In genomic region chr1:208206092-208206698, GRCh38 we compare ENCODE assay signal across 15 cellular contexts.
A peak's percentile ranks its signal among the peaks of the same experiment; 100 is the strongest.
DNase-seq lines count a peak whose midpoint lies in the region; ATAC-seq and TF ChIP-seq lines count a peak whose summit lies in the region.
"Had no signal": no experiment of that assay in that cellular context is flagged by ENCODE, and none has a peak within 500 bp of the region (broad histone marks: within the 10 kb centered on the region; RNA-seq: fewer than 3 reads in every experiment).

No MANE protein-coding gene starts in this region.

- H3K27me3 ChIP-seq in brain microvascular endothelial cell (replicated peaks) (no peaks in the 10 kb centered on the region), subcutaneous abdominal adipose tissue (ENCODE audit: control insufficient read depth in 5 of 5, insufficient read depth in 4 of 5, low read length in 5 of 5) (no peaks in the 10 kb centered on the region)
- H3K27me3 ChIP-seq: esophagus muscularis mucosa had no signal

- CTCF ChIA-PET in HEK293 (lab: Yijun Ruan, JAX) = interaction anchor here (0.5 to 1.4 kb wide), 5 partner anchors 32 to 205 kb away, joined by 3 to 6 read pairs (median 3); no protein-coding TSS in a partner anchor

- POLR2A ChIA-PET in HEK293 (lab: Yijun Ruan, JAX) = no interaction called here

- ATAC-seq in GM21619 (IDR thresholded peaks at IDR 0.05; ENCODE audit: unreplicated experiment) = no peak

- no peak overlapping the region for H3K9ac ChIP-seq in subcutaneous abdominal adipose tissue (ENCODE audit: low read length in 5 of 5)
- H3K9ac ChIP-seq: BLaER1 treated with 17β-estradiol and CSF1 and Interleukin-3, amounts not matched to agents 10 nM and 100 nM had no signal

- TF ChIP-seq CTCF in HEK293 (tag by site-specific recombination; IDR thresholded peaks at IDR 0.05) = no peak
- TF ChIP-seq CTCF in brain microvascular endothelial cell (IDR thresholded peaks at IDR 0.05; ENCODE audit: low read depth, low read length, missing control alignments) = no peak

- DNase-seq in NCI-H2029 treated with DMSO at 0.1 percent for 48 hours (lab: John Stamatoyannopoulos, UW) = peak; percentile 60
- DNase-seq in brain microvascular endothelial cell = no peak
- DNase-seq in activated gamma-delta T cell (lab: John Stamatoyannopoulos, UW) = no peak
- DNase-seq in activated gamma-delta T cell treated with Interleukin-2 at 50 U/mL for 16 hours = no peak
- DNase-seq: activated CD4-positive, alpha-beta T cell treated with anti-CD3 and anti-CD28 coated beads, Interleukin-2, amount 50 U/mL, for 1 hour; activated naive CD8-positive, alpha-beta T cell treated with anti-CD3 and anti-CD28 coated beads, Interleukin-2, amount 10 ng/mL, durations not matched to agents 7 days and 5 days; activated T-cell treated with anti-CD3 and anti-CD28 coated beads, Interleukin-2, amount 50 U/mL, for 1 hour; midbrain; retina; stimulated activated CD4-positive, alpha-beta T cell treated with anti-CD3 and anti-CD28 coated beads, Interleukin-1b, Interleukin-23, amount 100 ng/mL, for 48 hours had no signal

- peaks cover 15% of the 10 kb centered on the region for H3K4me1 ChIP-seq in HEK293 (ENCODE audit: control insufficient read depth, insufficient read depth, low read length)
- peaks cover 8 to 78% (median 57%) of the 10 kb centered on the region in 5 donors for H3K4me1 ChIP-seq in subcutaneous abdominal adipose tissue (ENCODE audit: control insufficient read depth in 5 of 5, insufficient read depth in 5 of 5, low read length in 5 of 5)

- no peak overlapping the region for H3K4me3 ChIP-seq in HEK293 (ENCODE audit: low read depth, low read length)
- no peak overlapping the region for H3K4me3 ChIP-seq in brain microvascular endothelial cell (ENCODE audit: low read depth, low read length)
- no peak overlapping the region for H3K4me3 ChIP-seq in subcutaneous abdominal adipose tissue (ENCODE audit: low read depth in 1 of 5, low read length in 5 of 5)
- H3K4me3 ChIP-seq: BLaER1 treated with 17β-estradiol and CSF1 and Interleukin-3, amounts not matched to agents 10 nM and 100 nM; esophagus muscularis mucosa had no signal

- H3K36me3 ChIP-seq in HEK293 (ENCODE audit: control insufficient read depth in 2 of 2, insufficient read depth in 1 of 2, low read length in 2 of 2) (peaks cover 0 to 16% of the 10 kb centered on the region in 2 experiments; a peak in 1 of 3 replicates), brain microvascular endothelial cell (replicated peaks) (peaks cover 4% of the 10 kb centered on the region), subcutaneous abdominal adipose tissue (ENCODE audit: control insufficient read depth in 5 of 5, insufficient read depth in 5 of 5, low read length in 5 of 5) (peaks cover 2 to 24% (median 11%) of the 10 kb centered on the region in 5 donors)
- H3K36me3 ChIP-seq: BLaER1 treated with 17β-estradiol and CSF1 and Interleukin-3, amounts not matched to agents 10 nM and 100 nM had no signal

- H3K27ac ChIP-seq in HEK293 (ENCODE audit: extremely low read depth, low read depth, low read length) (no peak overlapping the region), brain microvascular endothelial cell (peak overlapping the region; percentile 88), subcutaneous abdominal adipose tissue (ENCODE audit: low read depth, low read length) (peak overlapping the region; percentile 12)
- H3K27ac ChIP-seq: BLaER1 treated with 17β-estradiol and CSF1 and Interleukin-3, amounts not matched to agents 10 nM and 100 nM had no signal

- in situ Hi-C loops in brain microvascular endothelial cell (cut with HindIII; ENCODE audit: low pct_ligation_motif_present, low sequenced_read_pairs) = no loop called here

- no peaks in the 10 kb centered on the region for H3K9me3 ChIP-seq in HEK293 (ENCODE audit: control insufficient read depth, insufficient read depth, low read depth, low read length)
- no peaks in the 10 kb centered on the region for H3K9me3 ChIP-seq in subcutaneous abdominal adipose tissue (ENCODE audit: control insufficient read depth in 5 of 5, low read length in 5 of 5)
- H3K9me3 ChIP-seq: BLaER1 treated with 17β-estradiol and CSF1 and Interleukin-3, amounts not matched to agents 10 nM and 100 nM; esophagus muscularis mucosa had no signal

TF ChIP-seq in HEK293, 187 proteins besides CTCF, POLR2A, EP300 and RAD21:
- no peak for TF ChIP-seq OSR2 (tag by site-specific recombination; IDR thresholded peaks at IDR 0.05)
- no peak for TF ChIP-seq RBAK (tag by site-specific recombination; IDR thresholded peaks at IDR 0.05)
- no peak for TF ChIP-seq ZIC2 (tag by site-specific recombination; IDR thresholded peaks at IDR 0.05)
- TF ChIP-seq KLF7 (tag by site-specific recombination; IDR thresholded peaks at IDR 0.05; ENCODE audit: borderline replicate concordance) = no peak
- TF ChIP-seq ZNF664 (tag by site-specific recombination; IDR thresholded peaks at IDR 0.05) = peak; percentile 78
- peak; percentile 92 for TF ChIP-seq ZNF133 (tag by site-specific recombination; IDR thresholded peaks at IDR 0.05)
- 0 out of 2 replicates have a peak, but pooled peaks have one; percentile 28 for TF ChIP-seq ZNF501 (tag by site-specific recombination; IDR thresholded peaks at IDR 0.05)
- TF ChIP-seq ZNF449 (tag by site-specific recombination; IDR thresholded peaks at IDR 0.05) = no peak
- no peak for TF ChIP-seq ATF2 (tag by site-specific recombination; IDR thresholded peaks at IDR 0.05; ENCODE audit: low read depth)
